ENCODE assay signal across 1 cellular context in genomic region chr12:124393831-124394230, GRCh38.
TF ChIP-seq lines count a peak whose summit lies in the region.

No MANE protein-coding gene starts in this region.

TF ChIP-seq in SK-N-SH treated with all-trans-retinoic acid at 6 μM for 48 hours, 23 proteins besides CTCF, POLR2A, EP300 and RAD21 (continued from another document):
- TF ChIP-seq POU6F1 (CRISPR knock-in tag; IDR thresholded peaks at IDR 0.05; ENCODE audit: borderline replicate concordance, low read depth): no peak
TF ChIP-seq in SK-N-SH treated with all-trans-retinoic acid at 6 μM for 48 hours: peak in this region for 0.
